ENCODE assay signal across 17 cellular contexts in the genomic region with DNA sequence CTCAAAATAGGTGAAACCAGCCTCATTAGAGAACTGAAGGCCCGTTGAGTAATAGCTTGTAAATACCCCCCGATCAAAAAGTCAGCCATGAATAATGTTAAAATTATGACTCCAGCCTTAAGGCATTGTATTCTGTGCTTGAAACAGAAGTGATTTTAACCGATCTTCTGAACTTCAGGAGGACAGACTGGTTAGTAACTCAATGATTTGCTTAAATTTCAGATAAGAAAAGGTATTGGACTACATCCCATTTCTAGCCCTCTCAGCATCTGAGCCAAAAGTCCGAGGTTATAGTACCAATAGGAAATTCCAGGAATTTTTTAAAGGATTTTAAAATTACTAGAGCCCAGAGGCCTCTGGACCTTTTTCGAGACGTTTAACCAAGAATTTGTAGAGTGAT.
DNase-seq lines count a peak whose midpoint lies in the region; FAIRE-seq and TF ChIP-seq lines count a peak whose summit lies in the region.
"Had no signal": no experiment of that assay in that cellular context is flagged by ENCODE, and none has a peak within 500 bp of the region (broad histone marks: within the 10 kb centered on the region; RNA-seq: fewer than 3 reads in every experiment).

No MANE protein-coding gene starts in this region.

- no peaks in the 10 kb centered on the region for H3K9me3 ChIP-seq in osteoblast (ENCODE audit: low read depth, low read length)
- H3K9me3 ChIP-seq: A549, Caco-2 had no signal

- H2AFZ ChIP-seq in osteoblast (ENCODE audit: low read length): peak overlapping the region; percentile 36
- H2AFZ ChIP-seq: GM23338 had no signal

- no peak for FAIRE-seq in frontal cortex (lab: Jason Lieb, UNC)
- FAIRE-seq: A549, GM18507, HepG2, HTR-8/SVneo had no signal

- H3K4me3 ChIP-seq in cardiac fibroblast (replicated peaks in 1 of 2; ENCODE audit: low read depth in 2 of 2, low read length in 2 of 2): no peak overlapping the region
- no peak overlapping the region for H3K4me3 ChIP-seq in osteoblast (ENCODE audit: insufficient read depth, low read length)
- H3K4me3 ChIP-seq: A549, GM12878, GM23338 had no signal

- no peaks in the 10 kb centered on the region for H3K36me3 ChIP-seq in osteoblast (ENCODE audit: insufficient read depth, low read length)

- H3K4me1 ChIP-seq in osteoblast (ENCODE audit: insufficient read depth, low read length): peaks cover 19% of the 10 kb centered on the region
- H3K4me1 ChIP-seq: A549, Caco-2 had no signal

- DNase-seq in EL (peak; percentile 59), M059J (ENCODE audit: low read depth) (peak; percentile 76), cardiac fibroblast (ENCODE audit: low read depth in 2 of 2) (peak; percentile 27 to 32), osteoblast (ENCODE audit: insufficient read length, low spot score, missing footprints) (no peak), OCI-M1 (lab: John Stamatoyannopoulos, UW) (no peak), glomerular visceral epithelial cell (ENCODE audit: extremely low spot score) (no peak), frontal cortex (ENCODE audit: low spot score in 2 of 2) (no peak)
- DNase-seq: Caco-2; CD8-positive, alpha-beta memory T cell; DND-41; H7 had no signal

- H4K20me1 ChIP-seq in osteoblast (ENCODE audit: insufficient read depth, low read length): no peaks in the 10 kb centered on the region

- H3K27ac ChIP-seq in osteoblast (ENCODE audit: low read depth, low read length): peak overlapping the region; percentile 25
- H3K27ac ChIP-seq: A549 had no signal

- peak overlapping the region; percentile 59 for H3K4me2 ChIP-seq in osteoblast (ENCODE audit: insufficient read depth, low read length)
- H3K4me2 ChIP-seq: A549, GM23338 had no signal

- no peak for TF ChIP-seq CTCF in cardiac fibroblast (IDR thresholded peaks at IDR 0.05; ENCODE audit: low read depth, low read length)
- TF ChIP-seq CTCF in osteoblast (IDR thresholded peaks at IDR 0.05; ENCODE audit: extremely low read depth, low read depth, low read length): no peak

- H3K79me2 ChIP-seq in osteoblast (ENCODE audit: insufficient read depth, low read length): no peaks in the 10 kb centered on the region

- no peaks in the 10 kb centered on the region for H3K27me3 ChIP-seq in osteoblast (ENCODE audit: insufficient read depth, low read length)

Comparison
In these comparisons a context has a peak if more than half of its experiments do, and no peak if none do; other contexts are left out.
1. DNase-seq: peak in EL (single experiment), M059J (single experiment) and cardiac fibroblast (2 of 2); none in osteoblast (single experiment), OCI-M1 (single experiment), glomerular visceral epithelial cell (single experiment) and frontal cortex (0 of 2).